ENCODE assay signal across 11 cellular contexts in the genomic region with DNA sequence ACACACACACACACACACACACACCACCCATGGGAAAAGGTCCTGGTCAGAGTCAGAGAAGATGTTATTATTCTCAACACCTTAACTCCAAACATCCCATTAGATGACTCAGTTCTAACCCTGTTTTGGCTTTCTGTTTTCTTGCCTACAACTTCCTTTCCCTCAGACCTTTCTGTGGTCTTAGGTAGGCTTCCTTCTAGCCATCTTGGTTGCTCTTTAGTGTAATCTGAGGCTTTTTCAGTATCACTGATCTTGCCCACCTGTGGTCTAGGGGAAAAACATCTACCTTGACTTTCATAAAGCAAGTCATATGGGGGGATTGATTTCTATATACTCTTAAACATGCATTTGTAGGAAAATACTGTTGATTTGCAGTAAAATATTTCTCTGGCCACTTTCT. TPM values are rescaled to one million over a fixed set of nuclear protein-coding genes. Genes with fewer than 3 reads are reported as not detected.
DNase-seq lines count a peak whose midpoint lies in the region; ATAC-seq and TF ChIP-seq lines count a peak whose summit lies in the region.
"Had no signal": no experiment of that assay in that cellular context is flagged by ENCODE, and none has a peak within 500 bp of the region (broad histone marks: within the 10 kb centered on the region; RNA-seq: fewer than 3 reads in every experiment).

No MANE protein-coding gene starts in this region.

- peak overlapping the region in 2 of 10 donors; percentile 19 to 50 for H3K27ac Mint-ChIP-seq in naive thymus-derived CD8-positive, alpha-beta T cell

- no peak overlapping the region for H3K27ac ChIP-seq in heart left ventricle
- no peak overlapping the region for H3K27ac ChIP-seq in right atrium auricular region

- H3K36me3 Mint-ChIP-seq in naive thymus-derived CD8-positive, alpha-beta T cell, result peaks cover 5 to 51% (median 21%) of the 10 kb centered on the region in 3 donors

- H3K36me3 ChIP-seq in heart left ventricle (peaks cover 0 to 54% (median 22%) of the 10 kb centered on the region in 9 donors), right atrium auricular region (no peaks in the 10 kb centered on the region)

- ATAC-seq in GM19351 (IDR thresholded peaks at IDR 0.05; ENCODE audit: unreplicated experiment), result peak; percentile 97
- ATAC-seq in HG02763 (IDR thresholded peaks at IDR 0.05; ENCODE audit: unreplicated experiment), result peak; percentile 83
- peak; percentile 58 for ATAC-seq in HG03469 (IDR thresholded peaks at IDR 0.05; ENCODE audit: unreplicated experiment)
- ATAC-seq in heart left ventricle, result no peak
- no peak for ATAC-seq in naive thymus-derived CD8-positive, alpha-beta T cell

- DNase-seq in ELR (ENCODE audit: low read depth), result peak; percentile 4
- no peak for DNase-seq in heart left ventricle
- no peak for DNase-seq in naive thymus-derived CD8-positive, alpha-beta T cell
- no peak for DNase-seq in HEK293T (ENCODE audit: extremely low spot score)
- no peak for DNase-seq in right atrium auricular region (ENCODE audit: low spot score)
- DNase-seq: activated CD4-positive, alpha-beta T cell treated with anti-CD3 and anti-CD28 coated beads, Interleukin-2, amount 50 U/mL, for 48 hours; DND-41; NCI-H1417 had no signal

- no peaks in the 10 kb centered on the region for H3K9me3 Mint-ChIP-seq in naive thymus-derived CD8-positive, alpha-beta T cell

- POLR2A ChIA-PET in naive thymus-derived CD8-positive, alpha-beta T cell (lab: Charles Lee), result no interaction called here
- POLR2A ChIA-PET in HEK293T (lab: Yijun Ruan, JAX), result no interaction called here

- TF ChIP-seq CTCF in heart left ventricle (IDR thresholded peaks at IDR 0.05) (no peak), right atrium auricular region (IDR thresholded peaks at IDR 0.05) (no peak)

- H3K4me1 ChIP-seq in heart left ventricle, result no peaks in the 10 kb centered on the region
- no peaks in the 10 kb centered on the region for H3K4me1 ChIP-seq in right atrium auricular region

- intact Hi-C loops in heart left ventricle (cut with DNase I), result no loop called here

- peaks cover 0 to 8% (median 4%) of the 10 kb centered on the region in 4 donors for H3K4me1 Mint-ChIP-seq in naive thymus-derived CD8-positive, alpha-beta T cell

- H3K4me3 Mint-ChIP-seq in naive thymus-derived CD8-positive, alpha-beta T cell, result no peak overlapping the region

- H3K27me3 Mint-ChIP-seq in naive thymus-derived CD8-positive, alpha-beta T cell, result no peaks in the 10 kb centered on the region

- no peak for TF ChIP-seq POLR2A in heart left ventricle (IDR thresholded peaks at IDR 0.05)

- no peak overlapping the region for H3K4me3 ChIP-seq in heart left ventricle
- no peak overlapping the region for H3K4me3 ChIP-seq in right atrium auricular region

- H3K27me3 ChIP-seq in heart left ventricle (peaks cover 0 to 5% (median 0%) of the 10 kb centered on the region in 9 donors), right atrium auricular region (no peaks in the 10 kb centered on the region)

- CTCF ChIA-PET in HEK293T (lab: Yijun Ruan, JAX), result no interaction called here

- no peaks in the 10 kb centered on the region for H3K9me3 ChIP-seq in heart left ventricle
- no peaks in the 10 kb centered on the region for H3K9me3 ChIP-seq in right atrium auricular region

TF ChIP-seq in HEK293T, 16 proteins besides CTCF, POLR2A, EP300 and RAD21:
- no peak for TF ChIP-seq LEF1 (IDR thresholded peaks at IDR 0.05; ENCODE audit: borderline replicate concordance)

RNA-seq across cellular contexts. Expression of gene ATG4A, which starts 56.9 kb away (rescaled TPM):
- total RNA-seq in heart left ventricle (10 to 100 TPM; 15.0 to 22.5 (median 18.0) TPM), right atrium auricular region (10 to 100 TPM; 13.5 to 14.1 TPM)
- 10 to 100 TPM; 11.0 to 22.7 TPM for polyA plus RNA-seq in heart left ventricle
- 1 to 10 TPM; 7.6 to 8.3 TPM for total RNA-seq in naive thymus-derived CD8-positive, alpha-beta T cell
- 10 to 100 TPM; 19.4 to 22.1 (median 21.1) TPM for polyA plus RNA-seq in naive thymus-derived CD8-positive, alpha-beta T cell

RNA-seq across cellular contexts. Expression of gene PSMD10, which starts 57.2 kb away (rescaled TPM):
- 10 to 100 TPM; 14.9 to 23.3 (median 21.2) TPM for total RNA-seq in heart left ventricle
- polyA plus RNA-seq in heart left ventricle, result 10 to 100 TPM; 15.5 to 33.4 TPM
- total RNA-seq in naive thymus-derived CD8-positive, alpha-beta T cell, result 10 to 100 TPM; 26.1 to 27.5 TPM
- 10 to 100 TPM; 51.5 to 68.5 (median 63.7) TPM for polyA plus RNA-seq in naive thymus-derived CD8-positive, alpha-beta T cell
- total RNA-seq in right atrium auricular region, result 10 to 100 TPM; 22.5 to 23.6 TPM

Comparison
In these comparisons a context has a peak if more than half of its experiments do, and no peak if none do; other contexts are left out.
1. ATAC-seq: peak in GM19351 (single experiment), HG02763 (single experiment) and HG03469 (single experiment); none in heart left ventricle (0 of 4) and naive thymus-derived CD8-positive, alpha-beta T cell (0 of 2).